Comparison of ENCODE assay signal across 8 cellular contexts in the genomic region with DNA sequence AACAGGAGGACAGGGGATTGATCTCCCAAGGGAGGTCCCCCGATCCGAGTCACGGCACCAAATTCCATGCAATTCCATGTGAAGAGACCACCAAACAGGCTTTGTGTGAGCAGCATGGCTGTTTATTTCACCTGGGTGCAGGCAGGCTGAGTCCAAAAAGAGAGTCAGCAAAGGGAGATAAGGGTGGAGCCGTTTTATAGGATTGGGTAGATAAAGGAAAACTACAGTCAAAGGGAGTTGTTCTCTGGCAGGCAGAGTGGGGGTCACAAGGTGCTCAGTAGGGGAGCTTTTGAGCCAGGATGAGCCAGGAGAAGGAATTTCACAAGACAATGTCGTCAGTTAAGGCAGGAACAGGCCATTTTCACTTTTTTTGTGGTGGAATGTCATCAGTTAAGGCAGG.
A peak's percentile ranks its signal among the peaks of the same experiment; 100 is the strongest.
DNase-seq lines count a peak whose midpoint lies in the region; TF ChIP-seq lines count a peak whose summit lies in the region.
"Not testable (repeated sequence)": the region's sequence is repeated elsewhere in the genome, so short reads cannot be mapped to it uniquely, and the experiment has no call there.

No MANE protein-coding gene starts in this region.

- not testable (repeated sequence) for H2AK5ac ChIP-seq in H9 (ENCODE audit: insufficient read length, low read length)

- H3K79me2 ChIP-seq in H9 (ENCODE audit: insufficient read depth, low read length) = not testable (repeated sequence)
- H3K79me2 ChIP-seq in Karpas-422 (ENCODE audit: low read length) = peaks cover 17% of the 10 kb centered on the region

- H3K27ac ChIP-seq in H9 (ENCODE audit: insufficient read length, low read depth, low read length) = peak overlapping the region; percentile 75
- peak overlapping the region; percentile 28; the same call in 1 of the 2 replicates for H3K27ac ChIP-seq in Karpas-422 (ENCODE audit: low read length)

- H3K27ac Mint-ChIP-seq in H9 (peak overlapping the region; percentile 63 to 94 (median 90)), brain (peak overlapping the region in 3 of 5 experiments; percentile 17 to 83 (median 38)), endothelial cell (ENCODE audit: unreplicated experiment) (peak overlapping the region; percentile 65), nephron (peak overlapping the region in 2 of 3 experiments; percentile 5 to 24), progenitor cell of endocrine pancreas (peak overlapping the region; percentile 87)

- not testable (repeated sequence) for H3K56ac ChIP-seq in H9 (ENCODE audit: insufficient read length, low read depth, low read length)

- not testable (repeated sequence) for H4K91ac ChIP-seq in H9 (ENCODE audit: insufficient read length, low read depth, low read length)

- not testable (repeated sequence) for H3K9ac ChIP-seq in H9 (ENCODE audit: extremely low read depth, insufficient read length, low read length); iPS-15b (ENCODE audit: low read depth, low read length)
- peak overlapping the region; percentile 9; the same call in 1 of the 2 replicates for H3K9ac ChIP-seq in Karpas-422 (ENCODE audit: low read length)

- not testable (repeated sequence) for H2BK5ac ChIP-seq in H9 (ENCODE audit: insufficient read length, low read length)

- H3K14ac ChIP-seq in H9 (ENCODE audit: insufficient read depth, low read length) = not testable (repeated sequence)

- H3K4me2 ChIP-seq in H9 (ENCODE audit: insufficient read depth, insufficient read length, low read length) = not testable (repeated sequence)
- peak overlapping the region; percentile 36 for H3K4me2 ChIP-seq in Karpas-422 (ENCODE audit: low read depth, low read length, poor library complexity, severe bottlenecking)

- not testable (repeated sequence) for H3K36me3 Mint-ChIP-seq in H9 (ENCODE audit: insufficient read depth in 1 of 3, low read depth in 3 of 3); brain; endothelial cell (ENCODE audit: low read depth, unreplicated experiment); nephron (ENCODE audit: low read depth); progenitor cell of endocrine pancreas (ENCODE audit: insufficient read depth)

- not testable (repeated sequence) for H3K4ac ChIP-seq in H9 (ENCODE audit: low read depth, low read length)

- not testable (repeated sequence) for H4K5ac ChIP-seq in H9 (ENCODE audit: insufficient read length, low read depth, low read length)

- H2BK20ac ChIP-seq in H9 (ENCODE audit: low read depth, low read length, poor library complexity, severe bottlenecking) = not testable (repeated sequence)

- not testable (repeated sequence) for H3T11ph ChIP-seq in H9 (ENCODE audit: low read length)

- H3K36me3 ChIP-seq in Karpas-422 (ENCODE audit: insufficient read depth, low read length); iPS-15b (ENCODE audit: control insufficient read depth, insufficient read depth, low read length): not testable (repeated sequence)

- not testable (repeated sequence) for H4K20me1 ChIP-seq in H9 (ENCODE audit: control insufficient read depth, insufficient read depth, insufficient read length); Karpas-422 (ENCODE audit: insufficient read depth, low read depth, low read length)

- not testable (repeated sequence) for TF ChIP-seq CTCF in H9 (conservative IDR thresholded peaks at IDR 0.05); brain (conservative IDR thresholded peaks at IDR 0.05); endothelial cell (IDR thresholded peaks at IDR 0.05; ENCODE audit: unreplicated experiment); nephron (IDR thresholded peaks at IDR 0.05; ENCODE audit: unreplicated experiment in 3 of 3); progenitor cell of endocrine pancreas (IDR thresholded peaks at IDR 0.05; ENCODE audit: unreplicated experiment)

- H2BK120ac ChIP-seq in H9 (ENCODE audit: low read depth, low read length, poor library complexity, severe bottlenecking) = not testable (repeated sequence)

- not testable (repeated sequence) for H2BK15ac ChIP-seq in H9 (ENCODE audit: low read depth, low read length)

- DNase-seq in ELF-1 (ENCODE audit: low read depth, low spot score) = peak; percentile 10
- not testable (repeated sequence) for DNase-seq in H9; Karpas-422; endothelial cell (ENCODE audit: low spot score); progenitor cell of endocrine pancreas (ENCODE audit: low spot score, unreplicated experiment)

- H4K8ac ChIP-seq in H9 (replicated peaks; ENCODE audit: insufficient read length, low read depth, low read length) = not testable (repeated sequence)

- WGBS in H9 (ENCODE audit: extremely low coverage, insufficient read length, low lambda C conversion rate) = no CpG with 5 or more reads among the region's 5 CpGs

- not testable (repeated sequence) for H3K9me3 Mint-ChIP-seq in H9; brain; endothelial cell (ENCODE audit: unreplicated experiment); nephron; progenitor cell of endocrine pancreas (ENCODE audit: low read depth)

- H3K9me2 ChIP-seq in Karpas-422 (replicated peaks; ENCODE audit: insufficient read depth, low read length) = not testable (repeated sequence)

- not testable (repeated sequence) for H3K4me1 ChIP-seq in H9 (ENCODE audit: insufficient read depth, low read length); iPS-15b (ENCODE audit: control insufficient read depth, insufficient read depth, low read length)
- H3K4me1 ChIP-seq in Karpas-422 (ENCODE audit: low read length) = peaks cover 48% of the 10 kb centered on the region

- not testable (repeated sequence) for H3K27me3 Mint-ChIP-seq in H9 (ENCODE audit: low read depth); endothelial cell (ENCODE audit: unreplicated experiment)
- peaks cover 11% of the 10 kb centered on the region for H3K27me3 Mint-ChIP-seq in brain
- peaks cover 16% of the 10 kb centered on the region for H3K27me3 Mint-ChIP-seq in nephron (ENCODE audit: low read depth)
- H3K27me3 Mint-ChIP-seq in progenitor cell of endocrine pancreas = peaks cover 51% of the 10 kb centered on the region

- not testable (repeated sequence) for H3K9me3 ChIP-seq in H9 (ENCODE audit: control insufficient read depth, low read depth, low read length); Karpas-422 (ENCODE audit: low read length); iPS-15b (ENCODE audit: control insufficient read depth, insufficient read depth, low read length)

- not testable (repeated sequence) for H3K27me3 ChIP-seq in H9 (ENCODE audit: insufficient read depth, low read length); Karpas-422 (ENCODE audit: low read length); iPS-15b (ENCODE audit: control insufficient read depth, insufficient read depth, low read length)

- peaks cover 44 to 60% of the 10 kb centered on the region in 2 experiments for H3K4me1 Mint-ChIP-seq in H9
- peaks cover 14% of the 10 kb centered on the region for H3K4me1 Mint-ChIP-seq in brain
- peaks cover 22% of the 10 kb centered on the region for H3K4me1 Mint-ChIP-seq in endothelial cell (ENCODE audit: unreplicated experiment)
- H3K4me1 Mint-ChIP-seq in nephron = peaks cover 17% of the 10 kb centered on the region
- peaks cover 12% of the 10 kb centered on the region for H3K4me1 Mint-ChIP-seq in progenitor cell of endocrine pancreas (ENCODE audit: low read depth)

- H3K18ac ChIP-seq in H9 (ENCODE audit: insufficient read length, low read depth, low read length) = not testable (repeated sequence)

- 0 out of 2 replicates have a peak overlapping the region, but pooled peaks have one; percentile 1 for H3K4me3 ChIP-seq in Karpas-422 (ENCODE audit: low read length)
- peak overlapping the region; percentile 18 for H3K4me3 ChIP-seq in iPS-15b (ENCODE audit: low read depth, low read length)

- H3K23ac ChIP-seq in H9 (ENCODE audit: insufficient read length, low read depth, low read length) = not testable (repeated sequence)

- H3K79me1 ChIP-seq in H9 (ENCODE audit: insufficient read depth, low read depth, low read length, poor library complexity, severe bottlenecking) = not testable (repeated sequence)

- H2BK12ac ChIP-seq in H9 (ENCODE audit: insufficient read length, low read depth, low read length) = not testable (repeated sequence)

- not testable (repeated sequence) for H3K23me2 ChIP-seq in H9 (ENCODE audit: insufficient read length, low read depth, low read length, poor library complexity, severe bottlenecking)

- not testable (repeated sequence) for H2AFZ ChIP-seq in H9 (ENCODE audit: low read length)
- 0 out of 2 replicates have a peak overlapping the region, but pooled peaks have one; percentile 5 for H2AFZ ChIP-seq in Karpas-422 (ENCODE audit: low read length)

- H3K4me3 Mint-ChIP-seq in H9 (peak overlapping the region; percentile 1 to 48; a peak in 4 of 5 replicates), endothelial cell (ENCODE audit: unreplicated experiment) (peak overlapping the region; percentile 27)
- H3K4me3 Mint-ChIP-seq in brain; nephron; progenitor cell of endocrine pancreas (ENCODE audit: low read depth): not testable (repeated sequence)

Comparison
In these comparisons a context has a peak if more than half of its experiments do, and no peak if none do; other contexts are left out.
1. H3K27ac Mint-ChIP-seq: peak in every context shown above with its lines; median percentile 90 in H9; 87 in progenitor cell of endocrine pancreas; 65 in endothelial cell; 38 in brain; 14 in nephron.